ENCODE assay signal across 8 cellular contexts in genomic region chr3:184145120-184145524, GRCh38. TPM values are rescaled to one million over a fixed set of nuclear protein-coding genes. Genes with fewer than 3 reads are reported as not detected.
DNase-seq lines count a peak whose midpoint lies in the region; ATAC-seq, FAIRE-seq and TF ChIP-seq lines count a peak whose summit lies in the region.

No MANE protein-coding gene starts in this region.

- H3K36me3 ChIP-seq in uterus, result no peaks in the 10 kb centered on the region

- intact Hi-C loops in MCF 10A (cut with micrococcal nuclease), result loop anchor here (1.0 to 2.0 kb wide), 2 partner anchors 105 to 144 kb away; no protein-coding TSS in a partner anchor
- intact Hi-C loops in uterus (cut with DNase I; ENCODE audit: low total_unique reads), result no loop called here

- no peaks in the 10 kb centered on the region for H3K27me3 ChIP-seq in uterus

- H3K36me3 Mint-ChIP-seq in MCF 10A (ENCODE audit: insufficient read depth, unreplicated experiment), result peaks cover 33% of the 10 kb centered on the region

- DNase-seq in COR-L47 (lab: John Stamatoyannopoulos, UW) (peak; percentile 65), HT-29 (ENCODE audit: low spot score) (peak; percentile 80), RKO (ENCODE audit: low spot score) (peak; percentile 49), MCF 10A (ENCODE audit: unreplicated experiment) (peak; percentile 68), left lobe of liver (ENCODE audit: low spot score) (no peak), uterus (peak in 1 of 2 donors; percentile 37), GM19239 (ENCODE audit: insufficient read length, low spot score) (no peak)

- TF ChIP-seq POLR2A in uterus (IDR thresholded peaks at IDR 0.05), result no peak

- TF ChIP-seq CTCF in MCF 10A (IDR thresholded peaks at IDR 0.05; ENCODE audit: unreplicated experiment) (peak; percentile 33), uterus (IDR thresholded peaks at IDR 0.05) (peak; percentile 23 to 42 (median 30))

- ATAC-seq in left lobe of liver (peak; percentile 76), HG03457 (IDR thresholded peaks at IDR 0.05; ENCODE audit: unreplicated experiment) (no peak)

- CTCF ChIA-PET in MCF 10A (lab: Yijun Ruan, JAX), result interaction anchor here (0.7 to 2.8 kb wide), 8 partner anchors 13 to 996 kb away, joined by 3 to 10 read pairs (median 4); partner anchors contain the start of gene EEF1AKMT4

- no peaks in the 10 kb centered on the region for H3K9me3 ChIP-seq in uterus

- H3K4me3 Mint-ChIP-seq in MCF 10A (ENCODE audit: unreplicated experiment), result no peak overlapping the region

- POLR2A ChIA-PET in MCF 10A (lab: Yijun Ruan, JAX), result interaction anchor here (1.1 to 4.4 kb wide), 2 partner anchors 10 to 105 kb away, joined by 3 to 39 read pairs; partner anchors contain the start of genes EEF1AKMT4 and EIF2B5

- no peak overlapping the region for H3K27ac ChIP-seq in uterus

- H3K4me1 Mint-ChIP-seq in MCF 10A (ENCODE audit: insufficient read depth, unreplicated experiment), result peaks cover 2% of the 10 kb centered on the region

- H3K9me3 Mint-ChIP-seq in MCF 10A (ENCODE audit: unreplicated experiment), result no peaks in the 10 kb centered on the region

- FAIRE-seq in GM19239 (lab: Jason Lieb, UNC), result no peak

- BruUV-seq in MCF 10A (replicated peaks; lab: Mats Ljungman, UMichigan), result no TSS peak

- H3K27me3 Mint-ChIP-seq in MCF 10A (ENCODE audit: insufficient read depth, unreplicated experiment), result no peaks in the 10 kb centered on the region

- H3K27ac Mint-ChIP-seq in MCF 10A (ENCODE audit: low read depth, unreplicated experiment), result no peak overlapping the region

- H3K4me1 ChIP-seq in uterus, result no peaks in the 10 kb centered on the region

- H3K4me3 ChIP-seq in uterus, result no peak overlapping the region

RNA-seq across cellular contexts. Expression of gene EIF2B5, which starts 10.0 kb away (rescaled TPM):
- total RNA-seq in HT-29 (2014; rRNA removed; shearing (Covaris generic)), result 36.2 and 44.8 TPM in 2 replicates
- total RNA-seq in MCF 10A (2022) (33.8 and 36.1 TPM in 2 replicates), left lobe of liver (19.6 TPM), uterus (10 to 100 TPM in 3 of 4 donors, 1 to 10 TPM in 1; 6.5 to 48.0 (median 32.3) TPM)

RNA-seq across cellular contexts. Expression of gene DVL3, which starts 10.1 kb away (rescaled TPM):
- 75.1 and 83.9 TPM in 2 replicates for total RNA-seq in HT-29 (2014; rRNA removed; shearing (Covaris generic))
- total RNA-seq in MCF 10A (2022) (73.4 and 74.5 TPM in 2 replicates), left lobe of liver (26.9 TPM), uterus (10 to 100 TPM; 20.5 to 86.3 (median 57.4) TPM)

RNA-seq across cellular contexts. Expression of gene AP2M1, which starts 29.5 kb away (rescaled TPM):
- 280 and 309 TPM in 2 replicates for total RNA-seq in HT-29 (2014; rRNA removed; shearing (Covaris generic))
- total RNA-seq in MCF 10A (2022), result 280 and 301 TPM in 2 replicates
- 119 TPM for total RNA-seq in left lobe of liver
- 100 to 1,000 TPM in 3 of 4 donors, 10 to 100 TPM in 1; 81.8 to 248 (median 172) TPM for total RNA-seq in uterus

RNA-seq across cellular contexts. Expression of gene ABCF3, which starts 40.9 kb away (rescaled TPM):
- total RNA-seq in HT-29 (2014; rRNA removed; shearing (Covaris generic)), result 42.3 and 51.3 TPM in 2 replicates
- total RNA-seq in MCF 10A (2022), result 62.7 and 73.9 TPM in 2 replicates
- 53.8 TPM for total RNA-seq in left lobe of liver
- total RNA-seq in uterus, result 10 to 100 TPM; 11.8 to 73.0 (median 36.8) TPM

RNA-seq across cellular contexts. Expression of gene HTR3E, which starts 48.3 kb away (rescaled TPM):
- not detected in 2 replicates for total RNA-seq in HT-29 (2014; rRNA removed; shearing (Covaris generic))
- not detected in 2 replicates for total RNA-seq in MCF 10A (2022)
- total RNA-seq in left lobe of liver, result not detected
- not detected for total RNA-seq in uterus

Comparison
In these comparisons a context has a peak if more than half of its experiments do, and no peak if none do; other contexts are left out.
1. DNase-seq: peak in COR-L47 (single experiment), HT-29 (single experiment), RKO (single experiment) and MCF 10A (single experiment); none in left lobe of liver (single experiment) and GM19239 (single experiment).